Comparison of ENCODE assay signal across 1 cellular context in the genomic region with DNA sequence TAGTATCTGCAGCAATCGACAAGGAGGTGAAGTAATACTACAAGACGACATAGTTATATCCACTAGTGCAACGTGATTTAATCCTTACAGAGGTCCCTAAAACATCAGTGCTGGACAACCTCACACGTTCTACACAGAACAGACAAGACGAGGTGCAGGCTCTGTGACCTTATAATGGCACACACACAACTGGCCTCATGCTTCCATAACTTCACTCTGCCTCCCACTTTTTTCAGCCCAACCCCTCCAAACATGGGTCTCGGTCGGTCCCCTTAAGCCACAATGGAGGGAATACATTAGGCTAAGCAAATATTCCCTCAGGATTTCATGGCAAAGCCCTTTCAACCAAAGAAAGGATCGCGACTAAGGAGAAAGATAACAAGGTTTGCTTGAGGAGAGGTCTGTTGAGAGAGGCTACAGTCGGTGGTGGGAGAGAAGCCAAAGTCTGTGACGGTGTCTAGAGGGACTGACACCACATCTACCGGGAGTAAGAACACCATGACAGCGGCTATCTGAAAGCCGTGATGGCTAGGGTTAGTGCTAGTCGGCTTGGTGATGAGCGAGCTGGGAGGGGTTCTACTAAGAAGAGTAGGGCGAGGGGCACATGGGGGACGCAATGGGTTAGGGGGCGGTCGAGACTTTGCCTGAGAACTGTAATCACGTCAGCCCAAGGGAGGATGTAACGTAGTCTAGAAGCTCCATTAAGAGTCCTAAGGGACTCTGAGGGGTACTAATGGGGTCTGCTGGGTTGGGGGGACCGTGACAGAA.
TF ChIP-seq lines count a peak whose summit lies in the region.

No MANE protein-coding gene starts in this region.

TF ChIP-seq in SK-N-SH, 30 proteins besides CTCF, POLR2A, EP300 and RAD21 (continued from another document):
- TF ChIP-seq, protein P1, sequence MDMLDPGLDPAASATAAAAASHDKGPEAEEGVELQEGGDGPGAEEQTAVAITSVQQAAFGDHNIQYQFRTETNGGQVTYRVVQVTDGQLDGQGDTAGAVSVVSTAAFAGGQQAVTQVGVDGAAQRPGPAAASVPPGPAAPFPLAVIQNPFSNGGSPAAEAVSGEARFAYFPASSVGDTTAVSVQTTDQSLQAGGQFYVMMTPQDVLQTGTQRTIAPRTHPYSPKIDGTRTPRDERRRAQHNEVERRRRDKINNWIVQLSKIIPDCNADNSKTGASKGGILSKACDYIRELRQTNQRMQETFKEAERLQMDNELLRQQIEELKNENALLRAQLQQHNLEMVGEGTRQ (IDR thresholded peaks at IDR 0.05; ENCODE audit: borderline replicate concordance, low read depth, low read length) = no peak
- TF ChIP-seq FOXM1 (IDR thresholded peaks at IDR 0.05; ENCODE audit: low read depth) = no peak
- no peak for TF ChIP-seq MEF2A (IDR thresholded peaks at IDR 0.05; ENCODE audit: borderline replicate concordance, low read depth)
- TF ChIP-seq CHD2 (IDR thresholded peaks at IDR 0.05; ENCODE audit: low read length, partially characterized antibody) = no peak
- TF ChIP-seq, protein P2, sequence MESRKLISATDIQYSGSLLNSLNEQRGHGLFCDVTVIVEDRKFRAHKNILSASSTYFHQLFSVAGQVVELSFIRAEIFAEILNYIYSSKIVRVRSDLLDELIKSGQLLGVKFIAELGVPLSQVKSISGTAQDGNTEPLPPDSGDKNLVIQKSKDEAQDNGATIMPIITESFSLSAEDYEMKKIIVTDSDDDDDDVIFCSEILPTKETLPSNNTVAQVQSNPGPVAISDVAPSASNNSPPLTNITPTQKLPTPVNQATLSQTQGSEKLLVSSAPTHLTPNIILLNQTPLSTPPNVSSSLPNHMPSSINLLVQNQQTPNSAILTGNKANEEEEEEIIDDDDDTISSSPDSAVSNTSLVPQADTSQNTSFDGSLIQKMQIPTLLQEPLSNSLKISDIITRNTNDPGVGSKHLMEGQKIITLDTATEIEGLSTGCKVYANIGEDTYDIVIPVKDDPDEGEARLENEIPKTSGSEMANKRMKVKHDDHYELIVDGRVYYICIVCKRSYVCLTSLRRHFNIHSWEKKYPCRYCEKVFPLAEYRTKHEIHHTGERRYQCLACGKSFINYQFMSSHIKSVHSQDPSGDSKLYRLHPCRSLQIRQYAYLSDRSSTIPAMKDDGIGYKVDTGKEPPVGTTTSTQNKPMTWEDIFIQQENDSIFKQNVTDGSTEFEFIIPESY (IDR thresholded peaks at IDR 0.05; ENCODE audit: borderline replicate concordance, low read depth) = no peak
- TF ChIP-seq EZH2phosphoT487 (IDR thresholded peaks at IDR 0.05; ENCODE audit: borderline replicate concordance, low read depth) = no peak
- TF ChIP-seq RXRA (IDR thresholded peaks at IDR 0.05; ENCODE audit: borderline replicate concordance, low read depth) = no peak
- no peak for TF ChIP-seq NFIC (IDR thresholded peaks at IDR 0.05; ENCODE audit: borderline replicate concordance)
- TF ChIP-seq RCOR1 (IDR thresholded peaks at IDR 0.05; ENCODE audit: low read length) = no peak
